ENCODE assay signal across 4 cellular contexts in the genomic region with DNA sequence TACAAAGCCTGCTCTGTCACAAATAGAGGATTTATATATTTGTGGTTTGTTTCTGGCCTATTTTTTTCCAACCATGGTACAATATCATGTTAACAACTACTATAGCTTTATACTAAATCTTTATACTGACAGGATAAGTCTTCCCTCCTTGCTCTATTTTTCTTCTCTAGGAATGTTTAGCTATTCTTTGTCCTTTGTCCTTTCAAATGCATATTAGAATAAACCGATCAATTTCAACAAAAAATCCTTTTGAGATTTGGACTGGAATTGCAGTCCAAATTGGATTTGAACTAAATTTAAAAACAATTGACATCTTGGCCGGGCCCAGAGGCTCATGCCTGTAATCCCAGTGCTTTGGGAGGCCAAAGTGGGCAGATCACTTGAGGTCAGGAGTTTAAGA. TPM values are rescaled to one million over a fixed set of nuclear protein-coding genes. Genes with fewer than 3 reads are reported as not detected.
"Had no signal": no experiment of that assay in that cellular context is flagged by ENCODE, and none has a peak within 500 bp of the region (broad histone marks: within the 10 kb centered on the region; RNA-seq: fewer than 3 reads in every experiment).

No MANE protein-coding gene starts in this region.

- DNase-seq: GDM1, GF-D8 had no signal

- ATAC-seq: GM12878 had no signal

- H3K4me3 ChIP-seq: GM12878 had no signal

RNA-seq across cellular contexts. Expression of a gene that starts 39.2 kb away (rescaled TPM):
- total RNA-seq: G401, GM12878 had no signal
